In the genomic region with DNA sequence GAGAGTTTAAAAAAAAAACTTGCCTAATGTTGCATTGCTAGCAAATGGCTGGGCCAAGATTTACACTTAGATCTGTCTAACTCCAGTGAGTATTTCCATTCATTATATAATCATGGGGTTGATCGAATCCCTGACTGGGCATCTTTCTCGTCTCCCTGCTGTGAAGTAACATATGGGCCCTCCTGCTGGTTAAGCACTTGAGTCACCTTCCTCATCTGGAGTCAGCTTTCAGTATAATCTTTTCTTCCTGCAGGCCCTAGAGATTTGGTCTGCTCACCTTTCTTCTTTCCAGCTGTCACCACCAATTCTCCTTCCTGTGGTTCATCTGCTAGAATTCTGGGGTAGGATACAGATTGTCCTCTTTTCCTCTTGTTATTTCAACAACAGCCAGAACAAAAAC, we compare ENCODE assay signal across 1 cellular context.
TF ChIP-seq lines count a peak whose summit lies in the region.

No MANE protein-coding gene starts in this region.

TF ChIP-seq in GM23338, 12 proteins besides CTCF, POLR2A, EP300 and RAD21:
- TF ChIP-seq REST (IDR thresholded peaks at IDR 0.05; ENCODE audit: unreplicated experiment), result no peak
- TF ChIP-seq STAT1 (IDR thresholded peaks at IDR 0.05; ENCODE audit: unreplicated experiment), result no peak
- TF ChIP-seq JUNB (IDR thresholded peaks at IDR 0.05; ENCODE audit: unreplicated experiment), result no peak
- TF ChIP-seq ZNF331 (CRISPR knock-in tag; IDR thresholded peaks at IDR 0.05; ENCODE audit: low read depth), result no peak
- peak; percentile 88 for TF ChIP-seq ZNF462 (CRISPR knock-in tag; IDR thresholded peaks at IDR 0.05)
TF ChIP-seq in GM23338: peak in this region for 1.
